In genomic region chrX:2351999-2352995, GRCh38 we compare ENCODE assay signal across 1 cellular context.
TF ChIP-seq lines count a peak whose summit lies in the region.

No MANE protein-coding gene starts in this region.

TF ChIP-seq in A549, 52 proteins besides CTCF, POLR2A, EP300 and RAD21 (continued from another document):
- TF ChIP-seq REST (IDR thresholded peaks at IDR 0.05) (no peak), FOSL2 (IDR thresholded peaks at IDR 0.05) (peak; percentile 36; the same call in 1 of the 2 replicates), FOSL2 (CRISPR knock-in tag; IDR thresholded peaks at IDR 0.05) (peak; percentile 66), ELK1 (IDR thresholded peaks at IDR 0.05; ENCODE audit: low read depth, low read length) (no peak), GATA3 (IDR thresholded peaks at IDR 0.05; ENCODE audit: borderline replicate concordance) (peak; percentile 79; the same call in 1 of the 2 replicates), RNF2 (IDR thresholded peaks at IDR 0.05; ENCODE audit: borderline replicate concordance, low read depth) (no peak), MAX (IDR thresholded peaks at IDR 0.05) (peak; percentile 85), MAFK (IDR thresholded peaks at IDR 0.05; ENCODE audit: partially characterized antibody) (peak; percentile 1), JUNB (IDR thresholded peaks at IDR 0.05) (peak; percentile 58; the same call in 1 of the 2 replicates), NR3C1 (IDR thresholded peaks at IDR 0.05) (no peak)
